Comparison of ENCODE assay signal across 24 cellular contexts in genomic region chrY:13091575-13091974, GRCh38.
"Had no signal": no experiment of that assay in that cellular context is flagged by ENCODE, and none has a peak within 500 bp of the region (broad histone marks: within the 10 kb centered on the region; RNA-seq: fewer than 3 reads in every experiment).

No MANE protein-coding gene starts in this region.

- H3K4me1 ChIP-seq: lower lobe of right lung, psoas muscle, thyroid gland had no signal

- DNase-seq: effector memory CD8-positive, alpha-beta T cell; hypothalamus; immature natural killer cell; islet precursor cell; kidney glomerular epithelial cell; left colon; left ventricle myocardium superior; lower lobe of right lung; natural killer cell; occipital lobe; ovary; posterior cingulate gyrus; psoas muscle; right cardiac atrium; stimulated activated CD4-positive, alpha-beta T cell treated with anti-CD3 and anti-CD28 coated beads, Interleukin-15, amount 100 ng/mL, for 24 hours; stimulated activated CD4-positive, alpha-beta T cell treated with anti-CD3 and anti-CD28 coated beads, Interleukin-2, amount 100 ng/mL, for 48 hours; stimulated activated naive B cell treated with anti-CD40 and anti-IgM and Interleukin-4, amounts not matched to agents 10 μg/mL and 1 μg/mL and 100 μg/mL, for 72 hours; stimulated activated naive CD8-positive, alpha-beta T cell treated with anti-CD3 and anti-CD28 coated beads, Interleukin-15, amount 100 ng/mL, for 72 hours; thyroid gland had no signal

- H3K27ac ChIP-seq: coronary artery, lower lobe of right lung, ovary, psoas muscle, skin epidermis, thyroid gland had no signal

- ATAC-seq: effector memory CD8-positive, alpha-beta T cell; left colon; left ventricle myocardium superior; lower lobe of right lung; natural killer cell; psoas muscle; right cardiac atrium; stimulated activated naive B cell treated with anti-CD40 and anti-IgM and Interleukin-4, amounts not matched to agents 10 μg/mL and 1 μg/mL and 100 μg/mL, for 72 hours; stimulated activated naive CD8-positive, alpha-beta T cell treated with anti-CD3 and anti-CD28 coated beads, Interleukin-15, amount 100 ng/mL, for 72 hours had no signal

- H3K27me3 ChIP-seq: ovary, thyroid gland had no signal

- FAIRE-seq: endometrium, frontal cortex, urothelium cell line had no signal

- H3K9me3 ChIP-seq: lower lobe of right lung, ovary, psoas muscle, thyroid gland had no signal

- H3K36me3 ChIP-seq: lower lobe of right lung, ovary, thyroid gland had no signal

- H3K4me3 ChIP-seq: coronary artery, lower lobe of right lung, ovary, psoas muscle, skin epidermis, thyroid gland had no signal
